1 cellular context compared by ENCODE assay signal in the genomic region with DNA sequence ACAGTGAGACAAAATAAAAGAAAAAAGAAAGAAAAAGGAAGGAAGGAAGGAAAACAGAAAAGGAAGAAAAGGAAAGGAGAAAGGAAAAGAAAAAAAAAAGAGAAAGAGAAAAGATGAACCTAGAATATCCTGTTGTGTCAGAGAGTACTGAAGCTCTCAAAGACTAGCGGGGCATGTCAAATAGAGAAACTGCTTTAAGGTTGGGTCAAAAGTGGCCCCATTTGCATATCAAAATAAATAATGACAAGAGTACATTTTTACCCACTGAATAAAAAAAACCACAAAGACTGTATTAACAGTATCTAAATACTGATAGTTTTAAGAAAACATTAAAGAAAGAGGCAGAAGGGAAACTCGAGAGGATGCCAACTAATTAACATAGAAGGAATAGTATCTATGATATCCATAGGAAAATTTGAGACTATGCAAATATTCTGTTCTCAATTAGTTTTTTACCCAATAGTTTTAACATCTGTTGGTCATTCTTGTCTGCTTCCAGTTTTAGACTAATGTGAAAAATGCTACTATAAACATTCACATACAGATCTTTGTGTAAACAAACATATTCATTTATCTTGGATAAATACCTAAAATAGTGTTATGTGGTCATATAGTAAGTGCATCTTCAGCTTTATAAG.
TF ChIP-seq lines count a peak whose summit lies in the region.

No MANE protein-coding gene starts in this region.

TF ChIP-seq in IMR-90, 13 proteins besides CTCF, POLR2A, EP300 and RAD21 (continued from another document):
- TF ChIP-seq, protein P1, sequence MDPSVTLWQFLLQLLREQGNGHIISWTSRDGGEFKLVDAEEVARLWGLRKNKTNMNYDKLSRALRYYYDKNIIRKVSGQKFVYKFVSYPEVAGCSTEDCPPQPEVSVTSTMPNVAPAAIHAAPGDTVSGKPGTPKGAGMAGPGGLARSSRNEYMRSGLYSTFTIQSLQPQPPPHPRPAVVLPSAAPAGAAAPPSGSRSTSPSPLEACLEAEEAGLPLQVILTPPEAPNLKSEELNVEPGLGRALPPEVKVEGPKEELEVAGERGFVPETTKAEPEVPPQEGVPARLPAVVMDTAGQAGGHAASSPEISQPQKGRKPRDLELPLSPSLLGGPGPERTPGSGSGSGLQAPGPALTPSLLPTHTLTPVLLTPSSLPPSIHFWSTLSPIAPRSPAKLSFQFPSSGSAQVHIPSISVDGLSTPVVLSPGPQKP (IDR thresholded peaks at IDR 0.05; ENCODE audit: borderline replicate concordance, low read depth, low read length): no peak
- TF ChIP-seq BHLHE40 (IDR thresholded peaks at IDR 0.05; ENCODE audit: low read depth, low read length): no peak
- no peak for TF ChIP-seq MAFK (IDR thresholded peaks at IDR 0.05; ENCODE audit: low read depth, low read length)
- TF ChIP-seq CHD1 (IDR thresholded peaks at IDR 0.05; ENCODE audit: low read depth, low read length): no peak
- TF ChIP-seq RCOR1 (IDR thresholded peaks at IDR 0.05; ENCODE audit: insufficient replicate concordance, low read length): no peak
- no peak for TF ChIP-seq FOS (IDR thresholded peaks at IDR 0.05; ENCODE audit: low read depth, low read length)
- no peak for TF ChIP-seq RFX5 (IDR thresholded peaks at IDR 0.05; ENCODE audit: low read depth, low read length)
- TF ChIP-seq CEBPB (IDR thresholded peaks at IDR 0.05; ENCODE audit: low read depth, low read length): no peak
- TF ChIP-seq SMC3 (IDR thresholded peaks at IDR 0.05; ENCODE audit: low read depth, low read length): no peak
TF ChIP-seq in IMR-90: peak in this region for 0.
